36 cellular contexts compared by ENCODE assay signal in the genomic region with DNA sequence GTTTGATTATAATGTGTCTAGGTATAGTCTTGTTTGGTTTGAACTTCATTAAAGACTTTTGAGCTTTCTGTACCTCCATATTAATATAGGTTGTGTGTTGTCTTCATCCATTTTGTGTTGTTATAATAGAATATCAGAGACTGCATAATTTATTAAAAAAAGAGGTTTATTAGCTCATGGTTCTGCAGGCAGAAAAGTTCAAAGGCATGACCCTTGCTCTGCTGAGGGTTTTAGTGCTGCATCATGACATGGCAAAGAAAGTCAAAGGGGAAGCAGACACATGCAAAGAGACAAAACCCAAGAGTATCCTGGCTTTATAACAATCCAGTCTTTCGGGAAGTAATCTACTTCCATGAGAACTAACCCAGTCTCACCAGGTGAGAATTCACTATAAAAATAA.
DNase-seq lines count a peak whose midpoint lies in the region; ATAC-seq, FAIRE-seq and TF ChIP-seq lines count a peak whose summit lies in the region.
"Had no signal": no experiment of that assay in that cellular context is flagged by ENCODE, and none has a peak within 500 bp of the region (broad histone marks: within the 10 kb centered on the region; RNA-seq: fewer than 3 reads in every experiment).

No MANE protein-coding gene starts in this region.

- no peak overlapping the region for H3K4me3 ChIP-seq in Karpas-422 (ENCODE audit: low read length)
- no peak overlapping the region for H3K4me3 ChIP-seq in K562
- peak overlapping the region; percentile 20; the same call in 1 of the 2 replicates for H3K4me3 ChIP-seq in iPS-18c (ENCODE audit: insufficient read depth, low read depth, low read length)
- H3K4me3 ChIP-seq: A549; BLaER1; BLaER1 treated with 17β-estradiol and CSF1 and Interleukin-3, amounts not matched to agents 10 nM and 100 nM had no signal

- no peak for ATAC-seq in K562
- ATAC-seq: A549; CD8-positive, alpha-beta T cell had no signal

- TF ChIP-seq RAD21 in K562 (CRISPR knock-in tag; conservative IDR thresholded peaks at IDR 0.05 in 1 of 2, IDR thresholded peaks at IDR 0.05 in 1 of 2) = no peak

- peak; percentile 1 for DNase-seq in DMS53 (lab: John Stamatoyannopoulos, UW)
- DNase-seq in DMS53 treated with DMSO at 0.1 percent for 48 hours (lab: John Stamatoyannopoulos, UW; ENCODE audit: unreplicated experiment) = no peak
- DNase-seq in Karpas-422 = peak; percentile 7
- DNase-seq in K562 (ENCODE audit: extremely low read depth in 1 of 4, low spot score in 3 of 4) = no peak
- no peak for DNase-seq in H4 (ENCODE audit: low spot score)
- DNase-seq in NCI-H1105 (lab: John Stamatoyannopoulos, UW) = no peak
- DNase-seq in activated naive CD4-positive, alpha-beta T cell treated with anti-CD3 and anti-CD28 coated beads, Interleukin-2, amount 10 ng/mL, durations not matched to agents 7 days and 5 days = no peak
- DNase-seq: 8988T; ACHN; AML-193; BE2C; C1 segment of cervical spinal cord; Caco-2; Calu3; CD4-positive, alpha-beta memory T cell; CD4-positive, alpha-beta T cell; CD4-positive, CD25-positive, alpha-beta regulatory T cell; CD8-positive, alpha-beta memory T cell; CD8-positive, alpha-beta T cell; COR-L47; DMS 273 treated with DMSO at 0.1 percent for 48 hours; DMS153; DMS79; DMS79 treated with DMSO at 0.1 percent for 48 hours; DND-41; EL had no signal

- no peak overlapping the region for H3K27ac ChIP-seq in Karpas-422 (ENCODE audit: low read length)
- H3K27ac ChIP-seq in K562 (ENCODE audit: extremely low read depth, low read depth, low read length) = no peak overlapping the region
- H3K27ac ChIP-seq: 22Rv1; A549; BLaER1; BLaER1 treated with 17β-estradiol and CSF1 and Interleukin-3, amounts not matched to agents 10 nM and 100 nM; C4-2B had no signal

- no peak overlapping the region for H2AFZ ChIP-seq in Karpas-422 (ENCODE audit: low read length)
- no peak overlapping the region for H2AFZ ChIP-seq in K562 (ENCODE audit: low read depth, low read length)

- in situ Hi-C loops in K562 (cut with MboI) = no loop called here

- H3K27me3 Mint-ChIP-seq in activated naive CD4-positive, alpha-beta T cell treated with anti-CD3 and anti-CD28 coated beads, Interleukin-2, amount 10 ng/mL, durations not matched to agents 7 days and 5 days = no peaks in the 10 kb centered on the region
- H3K27me3 Mint-ChIP-seq: CD4-positive, alpha-beta T cell; CD4-positive, CD25-positive, alpha-beta regulatory T cell had no signal

- WGBS in K562 (ENCODE audit: insufficient coverage, low coverage, missing lambda C conversion rate) = 70% methylated on average over 1 of the region's 1 CpG

- no peak for TF ChIP-seq EP300 in K562 (IDR thresholded peaks at IDR 0.05; ENCODE audit: low read length)

- H3K9me2 ChIP-seq in Karpas-422 (replicated peaks; ENCODE audit: insufficient read depth, low read length) = no peaks in the 10 kb centered on the region

- H3K4me2 ChIP-seq in Karpas-422 (ENCODE audit: low read depth, low read length, poor library complexity, severe bottlenecking) (no peak overlapping the region), K562 (ENCODE audit: insufficient read depth, low read length) (no peak overlapping the region)
- H3K4me2 ChIP-seq: A549; BLaER1; BLaER1 treated with 17β-estradiol and CSF1 and Interleukin-3, amounts not matched to agents 10 nM and 100 nM had no signal

- no peaks in the 10 kb centered on the region for H3K4me1 ChIP-seq in Karpas-422 (ENCODE audit: low read length)
- H3K4me1 ChIP-seq in K562 (replicated peaks in 1 of 2; ENCODE audit: control insufficient read depth in 2 of 2, insufficient read depth in 2 of 2, low read length in 2 of 2) = no peaks in the 10 kb centered on the region
- H3K4me1 ChIP-seq: A549; BE2C; BLaER1; BLaER1 treated with 17β-estradiol and CSF1 and Interleukin-3, amounts not matched to agents 10 nM and 100 nM; Caco-2 had no signal

- CTCF ChIA-PET in K562 (lab: Yijun Ruan, JAX; ENCODE audit: low intra/inter-chr PET ratio) = no interaction called here
- CTCF ChIA-PET in activated naive CD4-positive, alpha-beta T cell treated with anti-CD3 and anti-CD28 coated beads, Interleukin-2, amount 10 ng/mL, durations not matched to agents 7 days and 5 days (lab: Charles Lee) = no interaction called here

- no peak overlapping the region for H3K27ac Mint-ChIP-seq in activated naive CD4-positive, alpha-beta T cell treated with anti-CD3 and anti-CD28 coated beads, Interleukin-2, amount 10 ng/mL, durations not matched to agents 7 days and 5 days
- H3K27ac Mint-ChIP-seq: B cell; CD14-positive monocyte; CD4-positive, alpha-beta memory T cell; CD4-positive, alpha-beta T cell; CD4-positive, CD25-positive, alpha-beta regulatory T cell; CD8-positive, alpha-beta memory T cell; CD8-positive, alpha-beta T cell had no signal

- no TSS peak for BruUV-seq in K562 (replicated peaks; lab: Mats Ljungman, UMichigan)

- no peak for FAIRE-seq in K562 (lab: Jason Lieb, UNC)
- FAIRE-seq: A204.1, A549, D721Med had no signal

- H4K20me1 ChIP-seq in Karpas-422 (ENCODE audit: insufficient read depth, low read depth, low read length) = no peaks in the 10 kb centered on the region
- H4K20me1 ChIP-seq in K562 (replicated peaks; ENCODE audit: control insufficient read depth, insufficient read depth, low read length) = no peaks in the 10 kb centered on the region
- H4K20me1 ChIP-seq: BLaER1; BLaER1 treated with 17β-estradiol and CSF1 and Interleukin-3, amounts not matched to agents 10 nM and 100 nM had no signal

- H3K4me1 Mint-ChIP-seq in activated naive CD4-positive, alpha-beta T cell treated with anti-CD3 and anti-CD28 coated beads, Interleukin-2, amount 10 ng/mL, durations not matched to agents 7 days and 5 days = no peaks in the 10 kb centered on the region
- H3K4me1 Mint-ChIP-seq: B cell; CD14-positive monocyte; CD4-positive, alpha-beta memory T cell; CD4-positive, CD25-positive, alpha-beta regulatory T cell; CD8-positive, alpha-beta memory T cell had no signal

- H3K9me1 ChIP-seq in K562 (ENCODE audit: control insufficient read depth, insufficient read depth, low read length) = no peaks in the 10 kb centered on the region

- no peak overlapping the region for H3K4me3 Mint-ChIP-seq in activated naive CD4-positive, alpha-beta T cell treated with anti-CD3 and anti-CD28 coated beads, Interleukin-2, amount 10 ng/mL, durations not matched to agents 7 days and 5 days
- H3K4me3 Mint-ChIP-seq: B cell; CD14-positive monocyte; CD4-positive, alpha-beta memory T cell; CD4-positive, alpha-beta T cell; CD4-positive, CD25-positive, alpha-beta regulatory T cell; CD8-positive, alpha-beta memory T cell; CD8-positive, alpha-beta T cell had no signal

- peaks cover 24% of the 10 kb centered on the region for H3K9me3 ChIP-seq in Karpas-422 (ENCODE audit: low read length)
- H3K9me3 ChIP-seq in K562 (replicated peaks; ENCODE audit: control insufficient read depth, insufficient read depth, low read depth, low read length) = peaks cover 6% of the 10 kb centered on the region
- peaks cover 3% of the 10 kb centered on the region for H3K9me3 ChIP-seq in iPS-18c (ENCODE audit: control insufficient read depth, insufficient read depth, low read length)
- H3K9me3 ChIP-seq: BE2C, Caco-2 had no signal

- H3K36me3 ChIP-seq in Karpas-422 (ENCODE audit: insufficient read depth, low read length) = no peaks in the 10 kb centered on the region; the same call in 1 of the 2 replicates
- H3K36me3 ChIP-seq in K562 (ENCODE audit: control insufficient read depth, insufficient read depth, low read length) = no peaks in the 10 kb centered on the region
- H3K36me3 ChIP-seq: BE2C; BLaER1; BLaER1 treated with 17β-estradiol and CSF1 and Interleukin-3, amounts not matched to agents 10 nM and 100 nM had no signal

- POLR2A ChIA-PET in K562 (lab: Yijun Ruan, JAX) = interaction anchor here (1.4 to 1.5 kb wide), 2 partner anchors 8 to 13 kb away, joined by 3 to 4 read pairs; no protein-coding TSS in a partner anchor

- H3K79me2 ChIP-seq in Karpas-422 (ENCODE audit: low read length) (no peaks in the 10 kb centered on the region), K562 (ENCODE audit: control insufficient read depth, insufficient read depth, low read length) (no peaks in the 10 kb centered on the region)

- peaks cover 2% of the 10 kb centered on the region for H3K36me3 Mint-ChIP-seq in activated naive CD4-positive, alpha-beta T cell treated with anti-CD3 and anti-CD28 coated beads, Interleukin-2, amount 10 ng/mL, durations not matched to agents 7 days and 5 days
- H3K36me3 Mint-ChIP-seq: CD14-positive monocyte; CD4-positive, CD25-positive, alpha-beta regulatory T cell; CD8-positive, alpha-beta T cell had no signal

- TF ChIP-seq CTCF in K562 (IDR thresholded peaks at IDR 0.05 in 2 of 3, conservative IDR thresholded peaks at IDR 0.05 in 1 of 3; ENCODE audit: insufficient read depth in 2 of 3, low read depth in 1 of 3, low read length in 3 of 3) = no peak

- intact Hi-C loops in K562 (cut with micrococcal nuclease) = no loop called here

- peaks cover 6% of the 10 kb centered on the region for H3K9me3 Mint-ChIP-seq in activated naive CD4-positive, alpha-beta T cell treated with anti-CD3 and anti-CD28 coated beads, Interleukin-2, amount 10 ng/mL, durations not matched to agents 7 days and 5 days

- TF ChIP-seq POLR2A in K562 (conservative IDR thresholded peaks at IDR 0.05) = no peak

- H3K27me3 ChIP-seq in Karpas-422 (ENCODE audit: low read length) (no peaks in the 10 kb centered on the region), K562 (ENCODE audit: control insufficient read depth in 2 of 2, insufficient read depth in 2 of 2, low read length in 2 of 2) (no peaks in the 10 kb centered on the region)
- H3K27me3 ChIP-seq: BE2C; BLaER1; BLaER1 treated with 17β-estradiol and CSF1 and Interleukin-3, amounts not matched to agents 10 nM and 100 nM had no signal

- H3K9ac ChIP-seq in Karpas-422 (ENCODE audit: low read length) (no peak overlapping the region), K562 (ENCODE audit: insufficient read depth in 1 of 2, low read depth in 2 of 2, low read length in 2 of 2) (no peak overlapping the region)
- H3K9ac ChIP-seq: BLaER1; BLaER1 treated with 17β-estradiol and CSF1 and Interleukin-3, amounts not matched to agents 10 nM and 100 nM had no signal

TF ChIP-seq in K562, 482 proteins besides CTCF, POLR2A, EP300 and RAD21:
- TF ChIP-seq TRIM28 (IDR thresholded peaks at IDR 0.05) (no peak), ZNF766 (CRISPR knock-in tag; conservative IDR thresholded peaks at IDR 0.05) (peak; percentile 94), IFI16 (CRISPR knock-in tag; IDR thresholded peaks at IDR 0.05) (no peak), MAZ (CRISPR knock-in tag; conservative IDR thresholded peaks at IDR 0.05 in 1 of 2, IDR thresholded peaks at IDR 0.05 in 1 of 2) (0 out of 4 replicates have a peak, but pooled peaks of 1 of the 2 experiments have one; percentile 30), NFIC (IDR thresholded peaks at IDR 0.05) (peak; percentile 64; the same call in 1 of the 2 replicates)

Comparison
In these comparisons a context has a peak if more than half of its experiments do, and no peak if none do; other contexts are left out.
1. DNase-seq: peak in DMS53 (single experiment) and Karpas-422 (single experiment); none in DMS53 treated with DMSO at 0.1 percent for 48 hours (single experiment), K562 (0 of 4), H4 (single experiment), NCI-H1105 (single experiment) and activated naive CD4-positive, alpha-beta T cell treated with anti-CD3 and anti-CD28 coated beads, Interleukin-2, amount 10 ng/mL, durations not matched to agents 7 days and 5 days (single experiment).